ENCODE assay signal across 11 cellular contexts in the genomic region with DNA sequence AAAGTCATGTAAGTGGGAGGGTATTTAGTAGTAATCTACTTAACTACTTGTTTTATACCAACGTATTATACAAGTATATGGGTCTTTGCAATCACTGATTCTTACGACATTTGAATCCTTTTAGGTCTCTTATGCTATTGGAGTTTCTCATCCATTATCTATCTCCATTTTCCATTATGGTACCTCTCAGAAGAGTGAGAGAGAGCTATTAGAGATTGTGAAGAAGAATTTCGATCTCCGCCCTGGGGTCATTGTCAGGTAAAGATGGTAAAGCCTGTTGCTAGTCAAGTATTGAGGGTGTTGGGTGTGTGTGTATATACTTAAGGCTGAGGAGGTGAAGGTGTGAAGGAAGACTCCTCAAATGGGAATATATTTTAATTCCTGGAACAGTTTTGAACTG. TPM values are rescaled to one million over a fixed set of nuclear protein-coding genes. Genes with fewer than 3 reads are reported as not detected.
A peak's percentile ranks its signal among the peaks of the same experiment; 100 is the strongest.
DNase-seq lines count a peak whose midpoint lies in the region; ATAC-seq and TF ChIP-seq lines count a peak whose summit lies in the region.
"Had no signal": no experiment of that assay in that cellular context is flagged by ENCODE, and none has a peak within 500 bp of the region (broad histone marks: within the 10 kb centered on the region; RNA-seq: fewer than 3 reads in every experiment).

No MANE protein-coding gene starts in this region.

- no peaks in the 10 kb centered on the region for H3K9me3 Mint-ChIP-seq in activated naive CD4-positive, alpha-beta T cell treated with anti-CD3 and anti-CD28 coated beads for 36 hours
- no peaks in the 10 kb centered on the region for H3K9me3 Mint-ChIP-seq in WTC11

- H3K27me3 Mint-ChIP-seq in activated naive CD4-positive, alpha-beta T cell treated with anti-CD3 and anti-CD28 coated beads for 36 hours (ENCODE audit: low read depth), result no peaks in the 10 kb centered on the region
- no peaks in the 10 kb centered on the region for H3K27me3 Mint-ChIP-seq in WTC11 (ENCODE audit: low read depth)

- peak overlapping the region; percentile 12 for H3K27ac ChIP-seq in stomach smooth muscle (ENCODE audit: low read length)

- H3K36me3 ChIP-seq in stomach smooth muscle (ENCODE audit: control insufficient read depth in 2 of 2, insufficient read depth in 2 of 2, low read length in 2 of 2), result peaks cover 30 to 32% of the 10 kb centered on the region in 2 donors

- POLR2A ChIA-PET in WTC11 (lab: Charles Lee), result interaction anchor here (0.6 kb wide), 1 partner anchor 108 kb away, joined by 4 read pairs; no protein-coding TSS in a partner anchor

- peaks cover 57% of the 10 kb centered on the region for H3K36me3 Mint-ChIP-seq in activated naive CD4-positive, alpha-beta T cell treated with anti-CD3 and anti-CD28 coated beads for 36 hours (ENCODE audit: low read depth)
- H3K36me3 Mint-ChIP-seq in WTC11, result peaks cover 65% of the 10 kb centered on the region

- CTCF ChIA-PET in activated naive CD4-positive, alpha-beta T cell treated with anti-CD3 and anti-CD28 coated beads for 36 hours (lab: Charles Lee), result interaction anchor here (4.6 to 11.3 kb wide), 2 partner anchors 10 to 123 kb away, joined by 31 to 111 read pairs; a partner anchor contains a TSS
- CTCF ChIA-PET in WTC11 (lab: Charles Lee), result no interaction called here

- peak overlapping the region; percentile 37 for H3K27ac Mint-ChIP-seq in activated naive CD4-positive, alpha-beta T cell treated with anti-CD3 and anti-CD28 coated beads for 36 hours
- peak overlapping the region; percentile 89 for H3K27ac Mint-ChIP-seq in WTC11

- H3K27me3 ChIP-seq in stomach smooth muscle (ENCODE audit: control insufficient read depth in 1 of 2, insufficient read depth in 2 of 2, low read length in 2 of 2), result no peaks in the 10 kb centered on the region

- H3K4me1 Mint-ChIP-seq in activated naive CD4-positive, alpha-beta T cell treated with anti-CD3 and anti-CD28 coated beads for 36 hours (ENCODE audit: low read depth), result peaks cover 35% of the 10 kb centered on the region
- peaks cover 44% of the 10 kb centered on the region for H3K4me1 Mint-ChIP-seq in WTC11

- peak overlapping the region; percentile 91 for H3K4me3 Mint-ChIP-seq in activated naive CD4-positive, alpha-beta T cell treated with anti-CD3 and anti-CD28 coated beads for 36 hours
- H3K4me3 Mint-ChIP-seq in WTC11, result peak overlapping the region; percentile 97

- H3K9ac ChIP-seq in stomach smooth muscle (ENCODE audit: low read length in 2 of 2), result no peak overlapping the region

- no peak for DNase-seq in activated naive CD4-positive, alpha-beta T cell treated with anti-CD3 and anti-CD28 coated beads for 36 hours
- no peak for DNase-seq in activated naive CD4-positive, alpha-beta T cell treated with Interleukin-2 at 50 U/mL for 16 hours
- DNase-seq in WTC11 (ENCODE audit: low spot score) (no peak), fibroblast of mammary gland (ENCODE audit: low read depth) (no peak), NCI-H1048 (lab: John Stamatoyannopoulos, UW) (no peak), NCI-H2227 treated with DMSO at 0.1 percent for 48 hours (lab: John Stamatoyannopoulos, UW) (no peak), SIG-M5 (lab: John Stamatoyannopoulos, UW) (no peak)
- DNase-seq: left cardiac atrium; NK-92 treated with Interleukin-12 subunit alpha and Interleukin-12 subunit beta, amount 100 ng/mL, for 24 hours; T1000 had no signal

- intact Hi-C loops in activated naive CD4-positive, alpha-beta T cell treated with anti-CD3 and anti-CD28 coated beads for 36 hours (cut with micrococcal nuclease), result no loop called here

- peaks cover 48% of the 10 kb centered on the region for H3K4me1 ChIP-seq in stomach smooth muscle (ENCODE audit: control insufficient read depth, insufficient read depth, low read length)

- no peak for TF ChIP-seq CTCF in WTC11 (IDR thresholded peaks at IDR 0.05)
- TF ChIP-seq CTCF in fibroblast of mammary gland (conservative IDR thresholded peaks at IDR 0.05; ENCODE audit: control insufficient read depth, insufficient read depth, low read depth, low read length), result no peak

- ATAC-seq in WTC11, result no peak
- ATAC-seq: left cardiac atrium had no signal

- no peaks in the 10 kb centered on the region for H3K9me3 ChIP-seq in stomach smooth muscle (ENCODE audit: control insufficient read depth in 2 of 2, low read length in 2 of 2)

- peak overlapping the region; percentile 15 for H3K4me3 ChIP-seq in fibroblast of mammary gland (ENCODE audit: control insufficient read depth, low read depth, low read length)
- H3K4me3 ChIP-seq in stomach smooth muscle (ENCODE audit: low read length in 2 of 2), result no peak overlapping the region

TF ChIP-seq in WTC11, 78 proteins besides CTCF, POLR2A, EP300 and RAD21 (continues in another document):
- TF ChIP-seq FOXP1 (CRISPR knock-in tag; IDR thresholded peaks at IDR 0.05; ENCODE audit: borderline replicate concordance) (no peak), TEAD1 (CRISPR knock-in tag; IDR thresholded peaks at IDR 0.05) (no peak), ATF1 (CRISPR knock-in tag; IDR thresholded peaks at IDR 0.05) (no peak)
- TF ChIP-seq, protein P1, sequence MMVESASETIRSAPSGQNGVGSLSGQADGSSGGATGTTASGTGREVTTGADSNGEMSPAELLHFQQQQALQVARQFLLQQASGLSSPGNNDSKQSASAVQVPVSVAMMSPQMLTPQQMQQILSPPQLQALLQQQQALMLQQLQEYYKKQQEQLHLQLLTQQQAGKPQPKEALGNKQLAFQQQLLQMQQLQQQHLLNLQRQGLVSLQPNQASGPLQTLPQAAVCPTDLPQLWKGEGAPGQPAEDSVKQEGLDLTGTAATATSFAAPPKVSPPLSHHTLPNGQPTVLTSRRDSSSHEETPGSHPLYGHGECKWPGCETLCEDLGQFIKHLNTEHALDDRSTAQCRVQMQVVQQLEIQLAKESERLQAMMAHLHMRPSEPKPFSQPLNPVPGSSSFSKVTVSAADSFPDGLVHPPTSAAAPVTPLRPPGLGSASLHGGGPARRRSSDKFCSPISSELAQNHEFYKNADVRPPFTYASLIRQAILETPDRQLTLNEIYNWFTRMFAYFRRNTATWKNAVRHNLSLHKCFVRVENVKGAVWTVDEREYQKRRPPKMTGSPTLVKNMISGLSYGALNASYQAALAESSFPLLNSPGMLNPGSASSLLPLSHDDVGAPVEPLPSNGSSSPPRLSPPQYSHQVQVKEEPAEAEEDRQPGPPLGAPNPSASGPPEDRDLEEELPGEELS (CRISPR knock-in tag; IDR thresholded peaks at IDR 0.05), result no peak
- TF ChIP-seq, protein P2, sequence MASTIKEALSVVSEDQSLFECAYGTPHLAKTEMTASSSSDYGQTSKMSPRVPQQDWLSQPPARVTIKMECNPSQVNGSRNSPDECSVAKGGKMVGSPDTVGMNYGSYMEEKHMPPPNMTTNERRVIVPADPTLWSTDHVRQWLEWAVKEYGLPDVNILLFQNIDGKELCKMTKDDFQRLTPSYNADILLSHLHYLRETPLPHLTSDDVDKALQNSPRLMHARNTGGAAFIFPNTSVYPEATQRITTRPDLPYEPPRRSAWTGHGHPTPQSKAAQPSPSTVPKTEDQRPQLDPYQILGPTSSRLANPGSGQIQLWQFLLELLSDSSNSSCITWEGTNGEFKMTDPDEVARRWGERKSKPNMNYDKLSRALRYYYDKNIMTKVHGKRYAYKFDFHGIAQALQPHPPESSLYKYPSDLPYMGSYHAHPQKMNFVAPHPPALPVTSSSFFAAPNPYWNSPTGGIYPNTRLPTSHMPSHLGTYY (CRISPR knock-in tag; IDR thresholded peaks at IDR 0.05), result no peak
- TF ChIP-seq, protein P3, sequence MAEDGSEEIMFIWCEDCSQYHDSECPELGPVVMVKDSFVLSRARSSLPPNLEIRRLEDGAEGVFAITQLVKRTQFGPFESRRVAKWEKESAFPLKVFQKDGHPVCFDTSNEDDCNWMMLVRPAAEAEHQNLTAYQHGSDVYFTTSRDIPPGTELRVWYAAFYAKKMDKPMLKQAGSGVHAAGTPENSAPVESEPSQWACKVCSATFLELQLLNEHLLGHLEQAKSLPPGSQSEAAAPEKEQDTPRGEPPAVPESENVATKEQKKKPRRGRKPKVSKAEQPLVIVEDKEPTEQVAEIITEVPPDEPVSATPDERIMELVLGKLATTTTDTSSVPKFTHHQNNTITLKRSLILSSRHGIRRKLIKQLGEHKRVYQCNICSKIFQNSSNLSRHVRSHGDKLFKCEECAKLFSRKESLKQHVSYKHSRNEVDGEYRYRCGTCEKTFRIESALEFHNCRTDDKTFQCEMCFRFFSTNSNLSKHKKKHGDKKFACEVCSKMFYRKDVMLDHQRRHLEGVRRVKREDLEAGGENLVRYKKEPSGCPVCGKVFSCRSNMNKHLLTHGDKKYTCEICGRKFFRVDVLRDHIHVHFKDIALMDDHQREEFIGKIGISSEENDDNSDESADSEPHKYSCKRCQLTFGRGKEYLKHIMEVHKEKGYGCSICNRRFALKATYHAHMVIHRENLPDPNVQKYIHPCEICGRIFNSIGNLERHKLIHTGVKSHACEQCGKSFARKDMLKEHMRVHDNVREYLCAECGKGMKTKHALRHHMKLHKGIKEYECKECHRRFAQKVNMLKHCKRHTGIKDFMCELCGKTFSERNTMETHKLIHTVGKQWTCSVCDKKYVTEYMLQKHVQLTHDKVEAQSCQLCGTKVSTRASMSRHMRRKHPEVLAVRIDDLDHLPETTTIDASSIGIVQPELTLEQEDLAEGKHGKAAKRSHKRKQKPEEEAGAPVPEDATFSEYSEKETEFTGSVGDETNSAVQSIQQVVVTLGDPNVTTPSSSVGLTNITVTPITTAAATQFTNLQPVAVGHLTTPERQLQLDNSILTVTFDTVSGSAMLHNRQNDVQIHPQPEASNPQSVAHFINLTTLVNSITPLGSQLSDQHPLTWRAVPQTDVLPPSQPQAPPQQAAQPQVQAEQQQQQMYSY (CRISPR knock-in tag; IDR thresholded peaks at IDR 0.05), result no peak

RNA-seq across cellular contexts. Expression of a gene that starts 3.8 kb away (rescaled TPM):
- 100 to 1,000 TPM; 221 to 228 TPM for total RNA-seq in activated naive CD4-positive, alpha-beta T cell treated with anti-CD3 and anti-CD28 coated beads for 36 hours
- 208 to 222 TPM (median 208 TPM) in 3 replicates for total RNA-seq in WTC11 (2021)

RNA-seq across cellular contexts. Expression of a gene that starts 18.5 kb away (rescaled TPM):
- total RNA-seq in activated naive CD4-positive, alpha-beta T cell treated with anti-CD3 and anti-CD28 coated beads for 36 hours, result 10 to 100 TPM; 17.5 to 18.8 TPM
- total RNA-seq in WTC11 (2021), result 40.9 to 42.9 TPM (median 41.4 TPM) in 3 replicates

RNA-seq across cellular contexts. Expression of a gene that starts 34.6 kb away (rescaled TPM):
- total RNA-seq in activated naive CD4-positive, alpha-beta T cell treated with anti-CD3 and anti-CD28 coated beads for 36 hours, result 100 to 1,000 TPM in 1 of 2 experiments, 10 to 100 TPM in 1; 98.7 to 102 TPM
- total RNA-seq in WTC11 (2021), result 48.8 to 55.4 TPM (median 52.0 TPM) in 3 replicates

RNA-seq across cellular contexts. Expression of a gene that starts 41.5 kb away (rescaled TPM):
- 10 to 100 TPM; 18.4 to 21.8 TPM for total RNA-seq in activated naive CD4-positive, alpha-beta T cell treated with anti-CD3 and anti-CD28 coated beads for 36 hours
- 6.3 to 7.4 TPM (median 7.0 TPM) in 3 replicates for total RNA-seq in WTC11 (2021)

RNA-seq across cellular contexts. Expression of a gene that starts 52.8 kb away (rescaled TPM):
- total RNA-seq in activated naive CD4-positive, alpha-beta T cell treated with anti-CD3 and anti-CD28 coated beads for 36 hours, result 10 to 100 TPM; 86.8 to 96.1 TPM
- 95.4 to 108 TPM (median 102 TPM) in 3 replicates for total RNA-seq in WTC11 (2021)
